1 cellular context compared by ENCODE assay signal in the genomic region with DNA sequence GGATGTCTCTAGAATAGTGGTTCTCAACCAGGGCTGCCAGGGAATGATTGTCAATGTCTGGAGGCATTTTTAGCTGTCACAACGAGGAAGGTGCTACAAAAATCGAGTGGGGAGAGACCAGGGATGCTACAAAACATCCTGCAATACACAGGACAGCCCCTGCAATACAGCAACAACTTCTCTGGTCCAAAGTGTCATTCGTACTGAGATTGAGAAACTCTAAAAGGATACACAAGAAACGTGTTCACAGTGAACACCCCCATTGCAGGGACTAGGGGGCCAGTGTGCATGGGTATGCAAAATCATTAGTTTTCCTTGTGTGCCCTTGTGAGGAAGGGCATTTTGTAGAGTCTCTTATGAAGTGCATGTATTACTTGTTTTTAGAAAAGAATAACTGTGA.
TF ChIP-seq lines count a peak whose summit lies in the region.

No MANE protein-coding gene starts in this region.

TF ChIP-seq in HepG2, 621 proteins besides CTCF, POLR2A, EP300 and RAD21 (continued from another document):
- TF ChIP-seq AKAP8 (CRISPR knock-in tag; IDR thresholded peaks at IDR 0.05) (0 out of 2 replicates have a peak, but pooled peaks have one; percentile 52), ATF4 (CRISPR knock-in tag; IDR thresholded peaks at IDR 0.05) (peak in 1 of 2 experiments; percentile 16; a peak in 1 of 4 replicates), MEIS2 (CRISPR knock-in tag; IDR thresholded peaks at IDR 0.05) (no peak), ZNF619 (CRISPR knock-in tag; IDR thresholded peaks at IDR 0.05) (no peak), RARA (CRISPR knock-in tag; IDR thresholded peaks at IDR 0.05) (0 out of 2 replicates have a peak, but pooled peaks have one; percentile 3), RBFOX2 (IDR thresholded peaks at IDR 0.05; ENCODE audit: low read depth, low read length) (peak; percentile 47; the same call in 1 of the 2 replicates), FOSL2 (CRISPR knock-in tag; IDR thresholded peaks at IDR 0.05) (0 out of 2 replicates have a peak, but pooled peaks have one; percentile 5), CEBPB (IDR thresholded peaks at IDR 0.05; ENCODE audit: borderline replicate concordance, low read depth, low read length) (0 out of 2 replicates have a peak, but pooled peaks have one; percentile 24), SNAI1 (CRISPR knock-in tag; IDR thresholded peaks at IDR 0.05; ENCODE audit: borderline replicate concordance) (peak; percentile 79; the same call in 1 of the 2 replicates), FOXK1 (CRISPR knock-in tag; IDR thresholded peaks at IDR 0.05; ENCODE audit: borderline replicate concordance, low read depth) (0 out of 2 replicates have a peak, but pooled peaks have one; percentile 42), HNF4A (CRISPR knock-in tag; IDR thresholded peaks at IDR 0.05) (peak; percentile 24; the same call in 1 of the 2 replicates), SOX6 (IDR thresholded peaks at IDR 0.05) (no peak), SOX6 (CRISPR knock-in tag; IDR thresholded peaks at IDR 0.05) (0 out of 2 replicates have a peak, but pooled peaks have one; percentile 6), MTA1 (CRISPR knock-in tag; IDR thresholded peaks at IDR 0.05; ENCODE audit: borderline replicate concordance) (no peak)
- TF ChIP-seq, protein P1, sequence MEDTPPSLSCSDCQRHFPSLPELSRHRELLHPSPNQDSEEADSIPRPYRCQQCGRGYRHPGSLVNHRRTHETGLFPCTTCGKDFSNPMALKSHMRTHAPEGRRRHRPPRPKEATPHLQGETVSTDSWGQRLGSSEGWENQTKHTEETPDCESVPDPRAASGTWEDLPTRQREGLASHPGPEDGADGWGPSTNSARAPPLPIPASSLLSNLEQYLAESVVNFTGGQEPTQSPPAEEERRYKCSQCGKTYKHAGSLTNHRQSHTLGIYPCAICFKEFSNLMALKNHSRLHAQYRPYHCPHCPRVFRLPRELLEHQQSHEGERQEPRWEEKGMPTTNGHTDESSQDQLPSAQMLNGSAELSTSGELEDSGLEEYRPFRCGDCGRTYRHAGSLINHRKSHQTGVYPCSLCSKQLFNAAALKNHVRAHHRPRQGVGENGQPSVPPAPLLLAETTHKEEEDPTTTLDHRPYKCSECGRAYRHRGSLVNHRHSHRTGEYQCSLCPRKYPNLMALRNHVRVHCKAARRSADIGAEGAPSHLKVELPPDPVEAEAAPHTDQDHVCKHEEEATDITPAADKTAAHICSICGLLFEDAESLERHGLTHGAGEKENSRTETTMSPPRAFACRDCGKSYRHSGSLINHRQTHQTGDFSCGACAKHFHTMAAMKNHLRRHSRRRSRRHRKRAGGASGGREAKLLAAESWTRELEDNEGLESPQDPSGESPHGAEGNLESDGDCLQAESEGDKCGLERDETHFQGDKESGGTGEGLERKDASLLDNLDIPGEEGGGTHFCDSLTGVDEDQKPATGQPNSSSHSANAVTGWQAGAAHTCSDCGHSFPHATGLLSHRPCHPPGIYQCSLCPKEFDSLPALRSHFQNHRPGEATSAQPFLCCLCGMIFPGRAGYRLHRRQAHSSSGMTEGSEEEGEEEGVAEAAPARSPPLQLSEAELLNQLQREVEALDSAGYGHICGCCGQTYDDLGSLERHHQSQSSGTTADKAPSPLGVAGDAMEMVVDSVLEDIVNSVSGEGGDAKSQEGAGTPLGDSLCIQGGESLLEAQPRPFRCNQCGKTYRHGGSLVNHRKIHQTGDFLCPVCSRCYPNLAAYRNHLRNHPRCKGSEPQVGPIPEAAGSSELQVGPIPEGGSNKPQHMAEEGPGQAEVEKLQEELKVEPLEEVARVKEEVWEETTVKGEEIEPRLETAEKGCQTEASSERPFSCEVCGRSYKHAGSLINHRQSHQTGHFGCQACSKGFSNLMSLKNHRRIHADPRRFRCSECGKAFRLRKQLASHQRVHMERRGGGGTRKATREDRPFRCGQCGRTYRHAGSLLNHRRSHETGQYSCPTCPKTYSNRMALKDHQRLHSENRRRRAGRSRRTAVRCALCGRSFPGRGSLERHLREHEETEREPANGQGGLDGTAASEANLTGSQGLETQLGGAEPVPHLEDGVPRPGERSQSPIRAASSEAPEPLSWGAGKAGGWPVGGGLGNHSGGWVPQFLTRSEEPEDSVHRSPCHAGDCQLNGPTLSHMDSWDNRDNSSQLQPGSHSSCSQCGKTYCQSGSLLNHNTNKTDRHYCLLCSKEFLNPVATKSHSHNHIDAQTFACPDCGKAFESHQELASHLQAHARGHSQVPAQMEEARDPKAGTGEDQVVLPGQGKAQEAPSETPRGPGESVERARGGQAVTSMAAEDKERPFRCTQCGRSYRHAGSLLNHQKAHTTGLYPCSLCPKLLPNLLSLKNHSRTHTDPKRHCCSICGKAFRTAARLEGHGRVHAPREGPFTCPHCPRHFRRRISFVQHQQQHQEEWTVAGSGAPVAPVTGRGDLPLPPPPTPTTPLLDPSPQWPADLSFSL (CRISPR knock-in tag; IDR thresholded peaks at IDR 0.05), result 0 out of 2 replicates have a peak, but pooled peaks have one; percentile 17
- TF ChIP-seq, protein P2, sequence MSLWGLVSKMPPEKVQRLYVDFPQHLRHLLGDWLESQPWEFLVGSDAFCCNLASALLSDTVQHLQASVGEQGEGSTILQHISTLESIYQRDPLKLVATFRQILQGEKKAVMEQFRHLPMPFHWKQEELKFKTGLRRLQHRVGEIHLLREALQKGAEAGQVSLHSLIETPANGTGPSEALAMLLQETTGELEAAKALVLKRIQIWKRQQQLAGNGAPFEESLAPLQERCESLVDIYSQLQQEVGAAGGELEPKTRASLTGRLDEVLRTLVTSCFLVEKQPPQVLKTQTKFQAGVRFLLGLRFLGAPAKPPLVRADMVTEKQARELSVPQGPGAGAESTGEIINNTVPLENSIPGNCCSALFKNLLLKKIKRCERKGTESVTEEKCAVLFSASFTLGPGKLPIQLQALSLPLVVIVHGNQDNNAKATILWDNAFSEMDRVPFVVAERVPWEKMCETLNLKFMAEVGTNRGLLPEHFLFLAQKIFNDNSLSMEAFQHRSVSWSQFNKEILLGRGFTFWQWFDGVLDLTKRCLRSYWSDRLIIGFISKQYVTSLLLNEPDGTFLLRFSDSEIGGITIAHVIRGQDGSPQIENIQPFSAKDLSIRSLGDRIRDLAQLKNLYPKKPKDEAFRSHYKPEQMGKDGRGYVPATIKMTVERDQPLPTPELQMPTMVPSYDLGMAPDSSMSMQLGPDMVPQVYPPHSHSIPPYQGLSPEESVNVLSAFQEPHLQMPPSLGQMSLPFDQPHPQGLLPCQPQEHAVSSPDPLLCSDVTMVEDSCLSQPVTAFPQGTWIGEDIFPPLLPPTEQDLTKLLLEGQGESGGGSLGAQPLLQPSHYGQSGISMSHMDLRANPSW (CRISPR knock-in tag; IDR thresholded peaks at IDR 0.05; ENCODE audit: borderline replicate concordance), result 0 out of 2 replicates have a peak, but pooled peaks have one; percentile 37
